ENCODE assay signal across 7 cellular contexts in the genomic region with DNA sequence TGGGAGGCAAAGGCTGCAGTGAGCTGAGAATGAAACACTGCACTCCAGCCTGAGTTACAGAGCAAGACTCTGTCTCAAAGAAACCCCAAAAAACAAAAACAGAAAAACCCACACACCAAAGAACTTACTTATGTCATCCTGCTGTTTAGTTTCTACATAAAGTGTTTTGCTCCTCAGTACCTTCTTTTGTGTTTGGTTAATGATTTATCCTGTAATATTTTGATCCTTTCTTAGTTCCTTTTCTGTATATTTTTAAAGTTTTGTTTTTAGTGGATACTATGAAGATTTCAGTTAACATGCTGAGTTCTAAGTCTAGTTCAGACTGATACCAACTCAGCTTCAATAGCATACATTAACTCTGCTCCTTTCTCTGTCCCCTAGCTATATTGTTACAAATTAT.
ATAC-seq lines count a peak whose summit lies in the region.

No MANE protein-coding gene starts in this region.

- ATAC-seq in GM18867 (IDR thresholded peaks at IDR 0.05; ENCODE audit: unreplicated experiment) (peak; percentile 84), GM19438 (IDR thresholded peaks at IDR 0.05; ENCODE audit: low read depth, unreplicated experiment) (peak; percentile 85), GM21576 (IDR thresholded peaks at IDR 0.05; ENCODE audit: unreplicated experiment) (peak; percentile 66), HG02678 (IDR thresholded peaks at IDR 0.05; ENCODE audit: unreplicated experiment) (peak; percentile 94), HG02973 (IDR thresholded peaks at IDR 0.05; ENCODE audit: unreplicated experiment) (peak; percentile 93), HG03159 (IDR thresholded peaks at IDR 0.05; ENCODE audit: unreplicated experiment) (peak; percentile 82), HG03520 (IDR thresholded peaks at IDR 0.05; ENCODE audit: unreplicated experiment) (peak; percentile 72)

Comparison
In these comparisons a context has a peak if more than half of its experiments do, and no peak if none do; other contexts are left out.
1. Peak in every context shown above with its lines: ATAC-seq.